ENCODE assay signal across 8 cellular contexts in the genomic region with DNA sequence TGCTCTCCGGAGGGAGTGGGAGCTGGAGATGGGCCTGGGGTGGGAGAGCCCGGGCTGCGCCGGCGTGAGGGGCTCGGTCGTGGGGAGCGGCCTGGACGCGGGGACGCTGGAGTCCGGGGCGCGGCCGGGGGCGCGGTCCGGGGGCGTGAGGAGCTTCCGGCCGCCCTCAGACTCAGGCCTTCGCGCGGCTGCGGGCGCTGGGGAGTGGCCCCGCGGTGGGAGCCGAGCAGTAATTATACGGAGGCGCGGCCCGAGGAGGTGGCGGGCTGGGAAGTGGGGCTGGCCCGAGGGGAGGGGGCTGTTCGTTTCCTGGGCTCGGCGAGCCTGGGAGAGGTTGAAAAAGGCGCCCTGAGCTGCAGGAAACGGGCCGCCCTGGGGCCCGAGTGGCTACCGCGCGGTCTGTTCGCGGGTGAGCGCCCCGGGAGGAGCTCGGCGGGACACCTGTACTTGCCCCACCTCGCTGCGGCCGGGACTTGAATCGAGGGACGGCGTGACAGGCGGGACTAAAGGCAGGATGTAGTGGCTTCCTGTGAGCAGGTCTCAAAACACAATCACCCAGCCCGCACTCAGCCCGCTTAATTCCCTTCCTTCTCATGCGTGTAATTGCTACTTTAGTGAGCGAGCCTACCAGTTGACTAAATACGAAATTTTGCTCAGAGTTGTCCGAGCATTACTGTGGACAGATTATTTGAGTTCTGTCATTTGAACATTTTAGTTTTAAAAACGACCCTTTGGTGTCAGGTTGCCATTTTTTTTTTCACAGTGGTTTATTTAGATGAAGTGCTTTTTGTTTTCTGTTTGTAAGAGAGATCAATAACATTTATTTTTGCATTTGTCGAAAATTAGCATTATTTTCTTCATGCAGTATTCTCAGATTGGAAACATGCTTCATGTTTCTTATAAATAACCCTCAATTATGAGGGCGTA. TPM values are rescaled to one million over a fixed set of nuclear protein-coding genes. Genes with fewer than 3 reads are reported as not detected.
DNase-seq lines count a peak whose midpoint lies in the region; ATAC-seq, FAIRE-seq and TF ChIP-seq lines count a peak whose summit lies in the region.

No MANE protein-coding gene starts in this region.

- H3K36me3 ChIP-seq in BE2C (peaks cover 5% of the 10 kb centered on the region; the same call in 1 of the 2 replicates), HepG2 (replicated peaks in 1 of 2; ENCODE audit: control insufficient read depth in 1 of 2, insufficient read depth in 2 of 2, low read length in 2 of 2) (no peaks in the 10 kb centered on the region)

- H3K4me1 ChIP-seq in BE2C: peaks cover 3% of the 10 kb centered on the region; the same call in 1 of the 2 replicates
- peaks cover 63% of the 10 kb centered on the region for H3K4me1 ChIP-seq in HepG2 (ENCODE audit: insufficient read depth, low read length)

- H3K79me2 ChIP-seq in HepG2 (ENCODE audit: insufficient read depth, low read length): peaks cover 49% of the 10 kb centered on the region

- no peak for TF ChIP-seq RAD21 in HepG2 (CRISPR knock-in tag; IDR thresholded peaks at IDR 0.05)

- FAIRE-seq in HepG2 (lab: Jason Lieb, UNC): no peak

- no peak for TF ChIP-seq CTCF in BE2C (IDR thresholded peaks at IDR 0.05; ENCODE audit: low read depth, low read length)
- TF ChIP-seq CTCF in HepG2 (CRISPR knock-in tag; IDR thresholded peaks at IDR 0.05): no peak

- intact Hi-C loops in HepG2 (cut with micrococcal nuclease; ENCODE audit: unreplicated experiment): loop anchor here (10.0 kb wide), 1 partner anchor 387 kb away; the partner anchor contains the start of gene ATP1B3

- peak overlapping the region; percentile 82 for H3K27ac ChIP-seq in HepG2 (ENCODE audit: extremely low read length, insufficient read depth, low read length)

- POLR2A ChIA-PET in HepG2 (lab: Yijun Ruan, JAX): interaction anchor here (0.6 to 1.7 kb wide), 9 partner anchors 13 to 164 kb away, joined by 3 to 8 read pairs (median 3); no protein-coding TSS in a partner anchor

- CTCF ChIA-PET in HepG2 (lab: Yijun Ruan, JAX; ENCODE audit: low intra/inter-chr PET ratio, low total read pairs): no interaction called here

- H3K27me3 ChIP-seq in BE2C (no peaks in the 10 kb centered on the region), HepG2 (ENCODE audit: control insufficient read depth in 1 of 2, insufficient read depth in 2 of 2, low read length in 2 of 2) (no peaks in the 10 kb centered on the region)

- DNase-seq in BE2C (peak; percentile 77), GM19240 (ENCODE audit: insufficient read length, low spot score) (peak; percentile 47), NCI-H510A treated with DMSO at 0.1 percent for 48 hours (lab: John Stamatoyannopoulos, UW) (peak; percentile 65), dedifferentiated amniotic fluid mesenchymal stem cell (ENCODE audit: extremely low spot score) (peak; percentile 32), HepG2 (ENCODE audit: low spot score) (peak; percentile 70)
- DNase-seq in activated CD4-positive, alpha-beta T cell treated with anti-CD3 and anti-CD28 coated beads for 48 hours: peak; percentile 91
- peak; percentile 69 to 74 for DNase-seq in stimulated activated CD4-positive, alpha-beta T cell treated with anti-CD3 and anti-CD28 coated beads, Interleukin-4, amount 100 ng/mL, for 4 hours

- H3K9me3 ChIP-seq in BE2C (no peaks in the 10 kb centered on the region), HepG2 (ENCODE audit: low read length) (no peaks in the 10 kb centered on the region)

- H3K4me2 ChIP-seq in HepG2 (ENCODE audit: low read depth, low read length): peak overlapping the region; percentile 82

- H3K9ac ChIP-seq in HepG2 (ENCODE audit: insufficient read depth, low read depth, low read length): peak overlapping the region; percentile 83

- peak; percentile 82 for ATAC-seq in HG03439 (IDR thresholded peaks at IDR 0.05; ENCODE audit: unreplicated experiment)
- peak; percentile 86 for ATAC-seq in HepG2

- in situ Hi-C loops in HepG2 (cut with HindIII; ENCODE audit: extremely low pct_ligation_motif_present, low pct_unique_long_range_greater_than_20kb): no loop called here

- no peak overlapping the region for H2AFZ ChIP-seq in HepG2 (ENCODE audit: low read length)

- TF ChIP-seq POLR2A in HepG2 (IDR thresholded peaks at IDR 0.05; ENCODE audit: insufficient read depth in 1 of 2, low read depth in 2 of 2, low read length in 2 of 2): peak; percentile 57 to 75; a peak in 3 of 4 replicates

- 7% methylated on average over 7 of the region's 67 CpGs for WGBS in HepG2 (ENCODE audit: low lambda C conversion rate)

- peak overlapping the region; percentile 81 for H3K4me3 ChIP-seq in BE2C (ENCODE audit: low read depth, low read length)
- peak overlapping the region; percentile 86 to 90 (median 88) for H3K4me3 ChIP-seq in HepG2 (replicated peaks in 1 of 3; ENCODE audit: insufficient read depth in 1 of 3, low read depth in 2 of 3, low read length in 3 of 3)

- no peaks in the 10 kb centered on the region; the same call in 1 of the 2 replicates for H4K20me1 ChIP-seq in HepG2 (ENCODE audit: insufficient read depth, low read length)

- BruUV-seq in HepG2 (replicated peaks; lab: Mats Ljungman, UMichigan): no TSS peak

- TF ChIP-seq EP300 in HepG2 (IDR thresholded peaks at IDR 0.05; ENCODE audit: low read depth in 2 of 2, low read length in 2 of 2) (0 out of 4 replicates have a peak, but pooled peaks of 1 of the 2 experiments have one; percentile 2), HepG2 (CRISPR knock-in tag; IDR thresholded peaks at IDR 0.05; ENCODE audit: borderline replicate concordance) (no peak)

TF ChIP-seq in HepG2, 621 proteins besides CTCF, POLR2A, EP300 and RAD21 (continues in another document):
- peak; percentile 68 for TF ChIP-seq MED1 (CRISPR knock-in tag; IDR thresholded peaks at IDR 0.05)
- no peak for TF ChIP-seq HHEX (CRISPR knock-in tag; IDR thresholded peaks at IDR 0.05)
- TF ChIP-seq E2F1 (CRISPR knock-in tag; IDR thresholded peaks at IDR 0.05): peak; percentile 62; the same call in 1 of the 2 replicates
- no peak for TF ChIP-seq CERS6 (CRISPR knock-in tag; IDR thresholded peaks at IDR 0.05)
- no peak for TF ChIP-seq PRPF4 (IDR thresholded peaks at IDR 0.05; ENCODE audit: low read depth, low read length, poor library complexity, severe bottlenecking)
- TF ChIP-seq TEAD3 (CRISPR knock-in tag; optimal IDR thresholded peaks at IDR 0.05; ENCODE audit: borderline replicate concordance): no peak
- 0 out of 2 replicates have a peak, but pooled peaks have one; percentile 14 for TF ChIP-seq HMG20B (CRISPR knock-in tag; conservative IDR thresholded peaks at IDR 0.05)
- peak; percentile 58 for TF ChIP-seq TAF15 (IDR thresholded peaks at IDR 0.05; ENCODE audit: low read depth, low read length, poor library complexity, severe bottlenecking)
- TF ChIP-seq RBM22 (optimal IDR thresholded peaks at IDR 0.05; ENCODE audit: low read length): no peak
- TF ChIP-seq ZFP36 (IDR thresholded peaks at IDR 0.05; ENCODE audit: borderline replicate concordance, low read depth, low read length, partially characterized antibody): no peak
- TF ChIP-seq HCFC1 (IDR thresholded peaks at IDR 0.05; ENCODE audit: low read depth, low read length): no peak
- TF ChIP-seq NR2C2 (CRISPR knock-in tag; IDR thresholded peaks at IDR 0.05; ENCODE audit: borderline replicate concordance): 0 out of 2 replicates have a peak, but pooled peaks have one; percentile 18
- no peak for TF ChIP-seq FLYWCH1 (CRISPR knock-in tag; IDR thresholded peaks at IDR 0.05)

RNA-seq across cellular contexts. Expression of gene RASA2, which starts 0.9 kb away (rescaled TPM):
- polyA plus RNA-seq in BE2C (2012; ENCODE audit: insufficient read depth, insufficient read length, low read depth): 2.1 TPM
- 8.5 and 10.7 TPM in 2 replicates for total RNA-seq in HepG2 (2016; rRNA removed; fragmentation: Illumina TruSeq; extraction: Trizol)
- total RNA-seq in HepG2 (2016; cell fraction: cytosol; rRNA removed; fragmentation: Illumina TruSeq; extraction: Trizol; ENCODE audit: low read depth): 3.6 and 5.2 TPM in 2 replicates
- total RNA-seq in HepG2 (2016; cell fraction: insoluble cytoplasmic fraction; rRNA removed; fragmentation: Illumina TruSeq; extraction: Trizol): 8.6 and 10.3 TPM in 2 replicates
- total RNA-seq in HepG2 (2016; cell fraction: membrane; rRNA removed; fragmentation: Illumina TruSeq; extraction: Trizol): 3.4 and 4.9 TPM in 2 replicates
- 14.0 and 14.2 TPM in 2 replicates for total RNA-seq in HepG2 (2016; cell fraction: nucleus; rRNA removed; fragmentation: Illumina TruSeq; extraction: Trizol)
- polyA plus RNA-seq in HepG2 (2011; rRNA removed): 4.8 and 5.4 TPM in 2 replicates
- 1.7 and 2.9 TPM in 2 replicates for polyA plus RNA-seq in HepG2 (2011; cell fraction: cytosol; rRNA removed)
- polyA plus RNA-seq in HepG2 (2011; cell fraction: nucleus; rRNA removed): 5.9 and 7.2 TPM in 2 replicates
- polyA plus RNA-seq in HepG2 (2012): 4.2 and 4.9 TPM in 2 replicates
- 0.27 and 0.46 TPM in 2 replicates for polyA plus RNA-seq in HepG2 (2016; cell fraction: cytosol; fragmentation: Illumina TruSeq; extraction: Trizol; ENCODE audit: low read depth)
- 6.2 and 6.4 TPM in 2 replicates for polyA plus RNA-seq in HepG2 (2016; cell fraction: insoluble cytoplasmic fraction; fragmentation: Illumina TruSeq; extraction: Trizol; ENCODE audit: low read depth)
- polyA plus RNA-seq in HepG2 (2016; cell fraction: membrane; fragmentation: Illumina TruSeq; extraction: Trizol; ENCODE audit: low read depth): 1.2 TPM in 2 replicates
- 13.4 and 13.5 TPM in 2 replicates for polyA plus RNA-seq in HepG2 (2016; cell fraction: nucleus; fragmentation: Illumina TruSeq; extraction: Trizol; ENCODE audit: insufficient read depth, low read depth)
- polyA minus RNA-seq in HepG2 (2011; rRNA and poly(A)+ RNA removed; ENCODE audit: low replicate concordance): 2.8 and 4.0 TPM in 2 replicates
- polyA minus RNA-seq in HepG2 (2011; cell fraction: cytosol; rRNA and poly(A)+ RNA removed): 6.3 and 7.7 TPM in 2 replicates
- 19.6 and 20.8 TPM in 2 replicates for polyA minus RNA-seq in HepG2 (2011; cell fraction: nucleus; rRNA and poly(A)+ RNA removed)

Comparison
In these comparisons a context has a peak if more than half of its experiments do, and no peak if none do; other contexts are left out.
1. Peak in every context shown above with its lines: DNase-seq, ATAC-seq, H3K4me3 ChIP-seq and H3K27ac ChIP-seq.
2. DNase-seq: peak in every context shown above with its lines; median percentile 91 in activated CD4-positive, alpha-beta T cell treated with anti-CD3 and anti-CD28 coated beads for 48 hours; 77 in BE2C; 72 in stimulated activated CD4-positive, alpha-beta T cell treated with anti-CD3 and anti-CD28 coated beads, Interleukin-4, amount 100 ng/mL, for 4 hours; 70 in HepG2; 65 in NCI-H510A treated with DMSO at 0.1 percent for 48 hours; 47 in GM19240; 32 in dedifferentiated amniotic fluid mesenchymal stem cell.